In the genomic region with DNA sequence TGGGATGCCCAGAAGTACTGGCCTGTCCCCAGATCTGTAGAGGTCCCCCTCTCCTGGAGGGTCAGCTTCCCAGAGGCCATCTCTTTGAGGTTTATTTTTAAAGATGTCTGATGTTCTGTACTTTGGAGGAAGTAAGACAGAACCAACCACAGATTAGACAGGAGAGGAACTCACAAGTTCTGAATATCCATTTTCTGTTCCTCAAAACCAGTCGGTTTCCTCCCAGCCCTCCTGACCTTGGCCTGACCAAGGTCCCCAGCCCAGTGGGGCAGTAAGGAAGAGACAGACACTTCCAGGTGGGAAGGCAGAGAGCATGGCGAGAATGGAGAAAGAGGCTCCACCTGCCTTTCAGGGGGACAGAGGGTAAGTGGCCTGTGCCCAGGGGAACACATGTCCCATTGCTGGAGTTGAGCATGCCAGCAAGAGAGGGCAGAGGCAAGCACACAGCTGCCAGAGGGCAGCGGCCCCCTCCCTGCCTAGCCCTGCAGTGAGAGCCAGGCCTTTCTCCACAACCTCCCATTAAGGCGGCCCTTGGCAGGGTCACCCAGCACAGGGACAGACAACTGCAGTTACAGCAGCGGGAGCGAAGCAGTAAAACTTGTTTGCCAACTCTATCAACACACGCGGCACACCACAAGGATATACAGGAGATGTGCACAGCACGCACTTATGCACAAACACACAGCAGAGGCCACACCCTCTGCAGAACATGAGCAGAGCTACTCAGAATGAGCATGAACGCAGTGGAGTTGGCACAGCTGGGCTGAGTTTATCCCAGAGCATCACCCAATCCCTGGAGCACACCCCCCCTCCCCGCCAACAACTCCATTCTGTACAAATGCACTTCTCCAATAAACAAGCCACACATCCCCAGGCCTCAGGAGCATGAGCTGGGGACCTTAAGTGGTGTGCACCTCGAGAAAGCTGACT, we compare ENCODE assay signal across 10 cellular contexts. TPM values are rescaled to one million over a fixed set of nuclear protein-coding genes. Genes with fewer than 3 reads are reported as not detected.
DNase-seq lines count a peak whose midpoint lies in the region; ATAC-seq, FAIRE-seq and TF ChIP-seq lines count a peak whose summit lies in the region.
"Had no signal": no experiment of that assay in that cellular context is flagged by ENCODE, and none has a peak within 500 bp of the region (broad histone marks: within the 10 kb centered on the region; RNA-seq: fewer than 3 reads in every experiment).

No MANE protein-coding gene starts in this region.

- H3K4me3 Mint-ChIP-seq in stimulated activated memory B cell treated with anti-CD40 and anti-IgM and Interleukin-4, amounts not matched to agents 10 μg/mL and 1 μg/mL and 100 μg/mL, for 72 hours, result no peak overlapping the region

- no peaks in the 10 kb centered on the region for H3K9me3 Mint-ChIP-seq in stimulated activated memory B cell treated with anti-CD40 and anti-IgM and Interleukin-4, amounts not matched to agents 10 μg/mL and 1 μg/mL and 100 μg/mL, for 72 hours

- H3K4me1 ChIP-seq in keratinocyte (ENCODE audit: control insufficient read depth, extremely low read depth, insufficient read depth, low read length), result peaks cover 40% of the 10 kb centered on the region

- TF ChIP-seq CTCF in keratinocyte (optimal IDR thresholded peaks at IDR 0.05 in 1 of 3, IDR thresholded peaks at IDR 0.05 in 1 of 3, conservative IDR thresholded peaks at IDR 0.05 in 1 of 3; ENCODE audit: extremely low read depth in 1 of 3, insufficient read depth in 2 of 3, low read length in 3 of 3), result no peak

- peak overlapping the region; percentile 60 for H3K4me2 ChIP-seq in keratinocyte (ENCODE audit: control insufficient read depth, extremely low read depth, insufficient read depth, low read depth, low read length)

- no peak overlapping the region for H2AFZ ChIP-seq in keratinocyte (ENCODE audit: control insufficient read depth, low read length)

- no peaks in the 10 kb centered on the region for H3K79me2 ChIP-seq in keratinocyte (ENCODE audit: control insufficient read depth, insufficient read depth, low read length)

- peak; percentile 70 for ATAC-seq in stimulated activated memory B cell treated with anti-CD40 and anti-IgM and Interleukin-4, amounts not matched to agents 10 μg/mL and 1 μg/mL and 100 μg/mL, for 72 hours

- no peaks in the 10 kb centered on the region for H3K27me3 Mint-ChIP-seq in stimulated activated memory B cell treated with anti-CD40 and anti-IgM and Interleukin-4, amounts not matched to agents 10 μg/mL and 1 μg/mL and 100 μg/mL, for 72 hours

- H4K20me1 ChIP-seq in keratinocyte (ENCODE audit: control insufficient read depth, extremely low read depth, insufficient read depth, low read length), result no peaks in the 10 kb centered on the region

- no peaks in the 10 kb centered on the region for H3K9me3 ChIP-seq in keratinocyte (ENCODE audit: control insufficient read depth, low read depth, low read length)

- DNase-seq in HT-29 (ENCODE audit: low spot score) (peak; percentile 72), RPMI8226 (peak; percentile 54), keratinocyte (ENCODE audit: low read depth, low spot score) (no peak), germinal center (ENCODE audit: low spot score) (no peak)
- DNase-seq in stimulated activated naive CD4-positive, alpha-beta T cell treated with Interleukin-2 at 50 U/mL for 16 hours (lab: John Stamatoyannopoulos, UW), result no peak
- no peak for DNase-seq in stimulated activated naive CD4-positive, alpha-beta T cell (lab: John Stamatoyannopoulos, UW)
- no peak for DNase-seq in NK-92 treated with Interleukin-12 subunit alpha and Interleukin-12 subunit beta, amount 100 ng/mL, for 24 hours (lab: John Stamatoyannopoulos, UW)
- DNase-seq: activated CD4-positive, CD25-positive, alpha-beta regulatory T cell treated with anti-CD3 and anti-CD28 coated beads, Interleukin-2, amount 50 U/mL, for 72 hours; stimulated activated CD4-positive, alpha-beta T cell treated with anti-CD3 and anti-CD28 coated beads, Interleukin-4, amount 100 ng/mL, for 4 hours had no signal

- H3K4me3 ChIP-seq in keratinocyte (ENCODE audit: control insufficient read depth in 2 of 3, extremely low read depth in 1 of 3, insufficient read depth in 2 of 3, low read depth in 1 of 3, low read length in 3 of 3), result no peak overlapping the region

- H3K27ac ChIP-seq in keratinocyte (ENCODE audit: control insufficient read depth, insufficient read depth, low read length), result no peak overlapping the region

- peaks cover 23% of the 10 kb centered on the region for H3K4me1 Mint-ChIP-seq in stimulated activated memory B cell treated with anti-CD40 and anti-IgM and Interleukin-4, amounts not matched to agents 10 μg/mL and 1 μg/mL and 100 μg/mL, for 72 hours

- no peaks in the 10 kb centered on the region for H3K27me3 ChIP-seq in keratinocyte (ENCODE audit: control insufficient read depth, extremely low read depth, insufficient read depth, low read length)

- peak; percentile 91 for FAIRE-seq in keratinocyte (lab: Jason Lieb, UNC)

- no peaks in the 10 kb centered on the region for H3K9me1 ChIP-seq in keratinocyte (ENCODE audit: control insufficient read depth, extremely low read depth, insufficient read depth, low read length)

- H3K36me3 ChIP-seq in keratinocyte (ENCODE audit: control insufficient read depth in 2 of 2, extremely low read depth in 1 of 2, insufficient read depth in 2 of 2, low read length in 2 of 2), result no peaks in the 10 kb centered on the region

- H3K27ac Mint-ChIP-seq in stimulated activated memory B cell treated with anti-CD40 and anti-IgM and Interleukin-4, amounts not matched to agents 10 μg/mL and 1 μg/mL and 100 μg/mL, for 72 hours, result peak overlapping the region; percentile 7

- no peaks in the 10 kb centered on the region for H3K36me3 Mint-ChIP-seq in stimulated activated memory B cell treated with anti-CD40 and anti-IgM and Interleukin-4, amounts not matched to agents 10 μg/mL and 1 μg/mL and 100 μg/mL, for 72 hours

- H3K9ac ChIP-seq in keratinocyte (ENCODE audit: control insufficient read depth, extremely low read depth, insufficient read depth, low read length), result peak overlapping the region; percentile 13

- dilution Hi-C loops in keratinocyte (cut with MboI; ENCODE audit: extremely low pct_ligation_motif_present, low sequenced_read_pairs), result no loop called here

RNA-seq across cellular contexts. Expression of gene SEMA4C, which starts 18.5 kb away (rescaled TPM):
- total RNA-seq in HT-29 (2014; rRNA removed; shearing (Covaris generic)), result 8.6 and 8.8 TPM in 2 replicates
- 6.9 to 10.2 TPM (median 7.5 TPM) in 3 replicates for polyA plus RNA-seq in keratinocyte
- polyA plus RNA-seq in keratinocyte (2011; ENCODE audit: low read depth), result 1.2 TPM
- polyA plus RNA-seq in keratinocyte (2011; cell fraction: cytosol; rRNA removed), result 2.3 and 3.0 TPM in 2 replicates
- 19.8 and 21.2 TPM in 2 replicates for polyA plus RNA-seq in keratinocyte (2011; cell fraction: nucleus; rRNA removed)
- 5.2 and 6.3 TPM in 2 replicates for polyA plus RNA-seq in keratinocyte (2012; ENCODE audit: low replicate concordance)
- 12.4 to 21.9 TPM (median 13.6 TPM) in 3 replicates for polyA minus RNA-seq in keratinocyte
- 8.4 TPM for polyA minus RNA-seq in keratinocyte (2011; cell fraction: cytosol; rRNA and poly(A)+ RNA removed)
- polyA minus RNA-seq in keratinocyte (2011; cell fraction: nucleus; rRNA and poly(A)+ RNA removed), result 18.9 and 19.0 TPM in 2 replicates

RNA-seq across cellular contexts. Expression of gene ANKRD39, which starts 30.5 kb away (rescaled TPM):
- total RNA-seq in HT-29 (2014; rRNA removed; shearing (Covaris generic)), result 26.8 and 31.7 TPM in 2 replicates
- 6.6 to 8.3 TPM (median 7.2 TPM) in 3 replicates for polyA plus RNA-seq in keratinocyte
- 2.0 TPM for polyA plus RNA-seq in keratinocyte (2011; ENCODE audit: low read depth)
- polyA plus RNA-seq in keratinocyte (2011; cell fraction: cytosol; rRNA removed), result 3.3 and 5.3 TPM in 2 replicates
- polyA plus RNA-seq in keratinocyte (2011; cell fraction: nucleus; rRNA removed), result 4.3 and 5.6 TPM in 2 replicates
- polyA plus RNA-seq in keratinocyte (2012; ENCODE audit: low replicate concordance), result 4.1 and 11.5 TPM in 2 replicates
- 2.5 to 7.1 TPM (median 4.6 TPM) in 3 replicates for polyA minus RNA-seq in keratinocyte
- 3.1 TPM for polyA minus RNA-seq in keratinocyte (2011; cell fraction: cytosol; rRNA and poly(A)+ RNA removed)
- 3.3 and 4.8 TPM in 2 replicates for polyA minus RNA-seq in keratinocyte (2011; cell fraction: nucleus; rRNA and poly(A)+ RNA removed)

RNA-seq across cellular contexts. Expression of gene ANKRD23, which starts 44.5 kb away (rescaled TPM):
- 3.5 and 4.1 TPM in 2 replicates for total RNA-seq in HT-29 (2014; rRNA removed; shearing (Covaris generic))
- 0.39 to 2.0 TPM (median 1.4 TPM) in 3 replicates for polyA plus RNA-seq in keratinocyte
- polyA plus RNA-seq in keratinocyte (2011; ENCODE audit: low read depth), result 2.3 TPM
- polyA plus RNA-seq in keratinocyte (2011; cell fraction: cytosol; rRNA removed), result 0.52 and 0.55 TPM in 2 replicates
- 6.2 and 7.5 TPM in 2 replicates for polyA plus RNA-seq in keratinocyte (2011; cell fraction: nucleus; rRNA removed)
- polyA plus RNA-seq in keratinocyte (2012; ENCODE audit: low replicate concordance), result 0.87 and 1.1 TPM in 2 replicates
- 0.30 to 2.5 TPM (median 1.4 TPM) in 3 replicates for polyA minus RNA-seq in keratinocyte
- not detected for polyA minus RNA-seq in keratinocyte (2011; cell fraction: cytosol; rRNA and poly(A)+ RNA removed)
- polyA minus RNA-seq in keratinocyte (2011; cell fraction: nucleus; rRNA and poly(A)+ RNA removed), result 1.5 and 4.1 TPM in 2 replicates

Comparison
In these comparisons a context has a peak if more than half of its experiments do, and no peak if none do; other contexts are left out.
1. DNase-seq: peak in HT-29 (single experiment) and RPMI8226 (single experiment); none in keratinocyte (single experiment), germinal center (single experiment), stimulated activated naive CD4-positive, alpha-beta T cell treated with Interleukin-2 at 50 U/mL for 16 hours (single experiment), stimulated activated naive CD4-positive, alpha-beta T cell (0 of 6) and NK-92 treated with Interleukin-12 subunit alpha and Interleukin-12 subunit beta, amount 100 ng/mL, for 24 hours (single experiment).